Comparison of ENCODE assay signal across 24 cellular contexts in the genomic region with DNA sequence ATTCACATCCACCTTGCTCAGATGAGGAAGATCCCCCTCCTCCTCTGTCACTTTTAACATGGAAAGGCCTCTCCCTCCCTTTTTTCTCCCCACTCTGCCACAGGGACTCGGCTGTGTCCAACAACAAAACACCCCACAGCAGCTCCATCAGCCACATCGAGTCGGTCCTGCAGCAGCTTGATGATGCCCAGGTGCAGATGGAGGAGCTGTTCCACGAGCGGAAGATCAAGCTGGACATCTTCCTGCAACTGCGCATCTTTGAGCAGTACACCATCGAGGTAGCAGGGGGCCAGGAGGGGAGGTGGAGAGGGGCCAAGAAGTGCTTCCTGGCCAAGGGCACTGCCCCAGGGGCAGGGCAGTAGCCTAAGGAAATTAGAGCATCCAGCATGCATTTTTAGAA.
DNase-seq lines count a peak whose midpoint lies in the region; TF ChIP-seq lines count a peak whose summit lies in the region.
"Had no signal": no experiment of that assay in that cellular context is flagged by ENCODE, and none has a peak within 500 bp of the region (broad histone marks: within the 10 kb centered on the region; RNA-seq: fewer than 3 reads in every experiment).

No MANE protein-coding gene starts in this region.

- intact Hi-C loops in ascending aorta (cut with DNase I) (no loop called here), dorsolateral prefrontal cortex (cut with DNase I) (no loop called here), tibial artery (cut with DNase I; ENCODE audit: low total_unique reads) (no loop called here)

- H3K9me3 ChIP-seq in ascending aorta (no peaks in the 10 kb centered on the region), neuronal stem cell (replicated peaks in 1 of 2; ENCODE audit: control insufficient read depth in 2 of 2, insufficient read depth in 1 of 2, low read depth in 1 of 2, low read length in 2 of 2) (peaks cover 0 to 4% of the 10 kb centered on the region in 2 donors), tibial artery (no peaks in the 10 kb centered on the region), WERI-Rb-1 (ENCODE audit: severe bottlenecking) (no peaks in the 10 kb centered on the region)
- H3K9me3 ChIP-seq: A549, BE2C, BLaER1 had no signal

- peak overlapping the region; percentile 27 for H3K14ac ChIP-seq in neuronal stem cell (ENCODE audit: low read length)

- H2BK120ac ChIP-seq in neuronal stem cell (ENCODE audit: low read depth, low read length) = no peak overlapping the region

- H3K4me2 ChIP-seq in neuronal stem cell (ENCODE audit: insufficient read depth, low read length, poor library complexity, severe bottlenecking) = no peak overlapping the region
- H3K4me2 ChIP-seq: A549, BLaER1 had no signal

- H3K4me3 ChIP-seq in ascending aorta (no peak overlapping the region), dorsolateral prefrontal cortex (peak overlapping the region in 1 of 59 donors; percentile 23), neuronal stem cell (ENCODE audit: low read length in 2 of 2) (no peak overlapping the region), tibial artery (no peak overlapping the region), WERI-Rb-1 (ENCODE audit: low read depth, low read length) (no peak overlapping the region)
- H3K4me3 ChIP-seq: A549, BLaER1, GM12878 had no signal

- DNase-seq in ascending aorta (ENCODE audit: low spot score in 2 of 2) = no peak
- DNase-seq in dorsolateral prefrontal cortex = no peak
- no peak for DNase-seq in neuronal stem cell (ENCODE audit: low spot score)
- no peak for DNase-seq in tibial artery
- DNase-seq in WERI-Rb-1 = no peak
- no peak for DNase-seq in NCI-H748 treated with DMSO at 0.1 percent for 48 hours (lab: John Stamatoyannopoulos, UW)
- no peak for DNase-seq in NCI-H187 treated with DMSO at 0.1 percent for 48 hours (lab: John Stamatoyannopoulos, UW)
- DNase-seq: BE2C; C1 segment of cervical spinal cord; CD4-positive, alpha-beta memory T cell; CD4-positive, CD25-positive, alpha-beta regulatory T cell; CD8-positive, alpha-beta memory T cell; COR-L47; DMS 273 treated with DMSO at 0.1 percent for 48 hours; DMS153; DMS53; DMS79; DND-41; EL; GDM1 had no signal

- peaks cover 7 to 27% of the 10 kb centered on the region in 2 donors for H3K4me1 ChIP-seq in ascending aorta
- peaks cover 10 to 18% of the 10 kb centered on the region in 2 donors for H3K4me1 ChIP-seq in neuronal stem cell (ENCODE audit: control insufficient read depth in 2 of 2, insufficient read depth in 1 of 2, low read depth in 1 of 2, low read length in 2 of 2)
- H3K4me1 ChIP-seq in tibial artery = peaks cover 0 to 70% (median 28%) of the 10 kb centered on the region in 4 donors
- H3K4me1 ChIP-seq: A549, BLaER1 had no signal

- H2BK5ac ChIP-seq in neuronal stem cell (ENCODE audit: low read length) = no peak overlapping the region

- no peak overlapping the region for H2BK12ac ChIP-seq in neuronal stem cell (ENCODE audit: low read length)

- H3K79me1 ChIP-seq in neuronal stem cell (ENCODE audit: low read depth, low read length) = no peaks in the 10 kb centered on the region

- H3K9ac ChIP-seq in neuronal stem cell (ENCODE audit: low read depth, low read length, poor library complexity) = peak overlapping the region; percentile 44
- H3K9ac ChIP-seq: BLaER1 had no signal

- H2AFZ ChIP-seq in neuronal stem cell (ENCODE audit: low read length) = no peak overlapping the region

- no peak for TF ChIP-seq CTCF in ascending aorta (IDR thresholded peaks at IDR 0.05)
- no peak for TF ChIP-seq CTCF in dorsolateral prefrontal cortex (IDR thresholded peaks at IDR 0.05 in 54 of 56, conservative IDR thresholded peaks at IDR 0.05 in 2 of 56; ENCODE audit: low read depth in 1 of 56, partially characterized antibody in 56 of 56)
- no peak for TF ChIP-seq CTCF in tibial artery (IDR thresholded peaks at IDR 0.05)
- TF ChIP-seq CTCF in WERI-Rb-1 (IDR thresholded peaks at IDR 0.05; ENCODE audit: low read depth, low read length) = no peak

- H2BK15ac ChIP-seq in neuronal stem cell (ENCODE audit: low read length) = no peak overlapping the region

- peak overlapping the region; percentile 20 to 33 for H3K27ac ChIP-seq in ascending aorta
- peak overlapping the region in 45 of 59 donors; percentile 0 to 84 (median 51) for H3K27ac ChIP-seq in dorsolateral prefrontal cortex
- H3K27ac ChIP-seq in neuronal stem cell (replicated peaks; ENCODE audit: low read length) = no peak overlapping the region
- H3K27ac ChIP-seq in tibial artery = peak overlapping the region; percentile 65 to 77
- H3K27ac ChIP-seq in WERI-Rb-1 = no peak overlapping the region
- H3K27ac ChIP-seq: 22Rv1, A549, BLaER1 had no signal

- H3K18ac ChIP-seq in neuronal stem cell (ENCODE audit: low read length) = no peak overlapping the region

- WGBS in neuronal stem cell (ENCODE audit: extremely low coverage in 2 of 2, insufficient read length in 2 of 2, insufficient replicate concordance in 1 of 2), 2 donors = no CpG with 5 or more reads among the region's 7 CpGs

- no peak overlapping the region for H4K8ac ChIP-seq in neuronal stem cell (ENCODE audit: low read depth, low read length)

- H3K4ac ChIP-seq in neuronal stem cell (ENCODE audit: low read length) = no peak overlapping the region

- H3K36me3 ChIP-seq in ascending aorta = peaks cover 23 to 67% of the 10 kb centered on the region in 2 donors
- H3K36me3 ChIP-seq in neuronal stem cell (replicated peaks in 1 of 2; ENCODE audit: control insufficient read depth in 2 of 2, insufficient read depth in 2 of 2, low read length in 2 of 2) = peaks cover 4 to 46% of the 10 kb centered on the region in 2 donors
- peaks cover 0 to 9% (median 0%) of the 10 kb centered on the region in 3 donors for H3K36me3 ChIP-seq in tibial artery
- peaks cover 54% of the 10 kb centered on the region for H3K36me3 ChIP-seq in WERI-Rb-1

- no peaks in the 10 kb centered on the region for H3K27me3 ChIP-seq in ascending aorta
- H3K27me3 ChIP-seq in dorsolateral prefrontal cortex = no peaks in the 10 kb centered on the region
- H3K27me3 ChIP-seq in neuronal stem cell (ENCODE audit: control insufficient read depth in 3 of 3, insufficient read depth in 3 of 3, low read depth in 1 of 3, low read length in 3 of 3) = no peaks in the 10 kb centered on the region
- no peaks in the 10 kb centered on the region for H3K27me3 ChIP-seq in tibial artery
- H3K27me3 ChIP-seq in WERI-Rb-1 (ENCODE audit: insufficient read depth, low read depth, severe bottlenecking) = no peaks in the 10 kb centered on the region
- H3K27me3 ChIP-seq: BE2C, BLaER1 had no signal

- H4K91ac ChIP-seq in neuronal stem cell (ENCODE audit: low read depth, low read length, poor library complexity) = no peak overlapping the region

- no peak overlapping the region for H3K23ac ChIP-seq in neuronal stem cell (ENCODE audit: low read depth, low read length, poor library complexity)

- no peak overlapping the region for H2AK5ac ChIP-seq in neuronal stem cell (ENCODE audit: low read depth, low read length)

Comparison
In these comparisons a context has a peak if more than half of its experiments do, and no peak if none do; other contexts are left out.
1. H3K27ac ChIP-seq: peak in ascending aorta (2 of 2), dorsolateral prefrontal cortex (45 of 59) and tibial artery (2 of 2); none in neuronal stem cell (single experiment) and WERI-Rb-1 (single experiment).